ENCODE assay signal across 31 cellular contexts in genomic region chr15:89227425-89227824, GRCh38. TPM values are rescaled to one million over a fixed set of nuclear protein-coding genes. Genes with fewer than 3 reads are reported as not detected.
"Had no signal": no experiment of that assay in that cellular context is flagged by ENCODE, and none has a peak within 500 bp of the region (broad histone marks: within the 10 kb centered on the region; RNA-seq: fewer than 3 reads in every experiment).

No MANE protein-coding gene starts in this region.

- ATAC-seq: gastrocnemius medialis; heart left ventricle; left cardiac atrium; left lung; natural killer cell treated with Interleukin-12 subunit alpha and Interleukin-12 subunit beta and Interleukin-15 and Interleukin-18, amount 100 ng/mL, for 72 hours; stimulated activated memory B cell treated with anti-CD40 and anti-IgM and Interleukin-4, amounts not matched to agents 10 μg/mL and 1 μg/mL and 100 μg/mL, for 72 hours; stimulated activated naive CD8-positive, alpha-beta T cell treated with anti-CD3 and anti-CD28 coated beads, Interleukin-15, Interleukin-2, amounts not matched to agents 100 U/mL and 50 U/mL, for 24 hours had no signal

- H2AFZ ChIP-seq: hepatocyte had no signal

- H3K27ac Mint-ChIP-seq: natural killer cell treated with Interleukin-12 subunit alpha and Interleukin-12 subunit beta and Interleukin-15 and Interleukin-18, amount 100 ng/mL, for 72 hours; stimulated activated memory B cell treated with anti-CD40 and anti-IgM and Interleukin-4, amounts not matched to agents 10 μg/mL and 1 μg/mL and 100 μg/mL, for 72 hours had no signal

- H3K9me3 Mint-ChIP-seq: natural killer cell treated with Interleukin-12 subunit alpha and Interleukin-12 subunit beta and Interleukin-15 and Interleukin-18, amount 100 ng/mL, for 72 hours; stimulated activated memory B cell treated with anti-CD40 and anti-IgM and Interleukin-4, amounts not matched to agents 10 μg/mL and 1 μg/mL and 100 μg/mL, for 72 hours had no signal

- H3K36me3 ChIP-seq: gastrocnemius medialis, heart left ventricle, left lung, pancreas, right atrium auricular region, sigmoid colon, thoracic aorta, tibial nerve, upper lobe of left lung had no signal

- H3K79me2 ChIP-seq: hepatocyte had no signal

- H3K4me1 ChIP-seq: gastrocnemius medialis, heart left ventricle, left lung, pancreas, right atrium auricular region, sigmoid colon, tibial nerve, upper lobe of left lung had no signal

- FAIRE-seq: islet of Langerhans, pancreas, urothelium cell line had no signal

- H3K9me3 ChIP-seq: gastrocnemius medialis, heart left ventricle, left lung, pancreas, right atrium auricular region, sigmoid colon, thoracic aorta, tibial nerve, upper lobe of left lung had no signal

- H3K4me1 Mint-ChIP-seq: stimulated activated memory B cell treated with anti-CD40 and anti-IgM and Interleukin-4, amounts not matched to agents 10 μg/mL and 1 μg/mL and 100 μg/mL, for 72 hours had no signal

- H3K4me3 Mint-ChIP-seq: natural killer cell treated with Interleukin-12 subunit alpha and Interleukin-12 subunit beta and Interleukin-15 and Interleukin-18, amount 100 ng/mL, for 72 hours; stimulated activated memory B cell treated with anti-CD40 and anti-IgM and Interleukin-4, amounts not matched to agents 10 μg/mL and 1 μg/mL and 100 μg/mL, for 72 hours had no signal

- H3K4me3 ChIP-seq: dorsolateral prefrontal cortex, gastrocnemius medialis, heart left ventricle, hepatocyte, left lung, pancreas, right atrium auricular region, sigmoid colon, thoracic aorta, tibial nerve, upper lobe of left lung had no signal

- H3K27ac ChIP-seq: dorsolateral prefrontal cortex, gastrocnemius medialis, heart left ventricle, hepatocyte, left lung, pancreas, right atrium auricular region, sigmoid colon, thoracic aorta, tibial nerve, upper lobe of left lung had no signal

- DNase-seq: cerebellar nuclear complex; dorsolateral prefrontal cortex; effector CD4-positive, alpha-beta T cell; foreskin fibroblast; gastrocnemius medialis; heart left ventricle; left cardiac atrium; left lung; occipital lobe; sigmoid colon; stimulated activated CD4-positive, alpha-beta T cell treated with anti-CD3 and anti-CD28 coated beads, Interleukin-2, amount 100 ng/mL, for 24 hours; stimulated activated CD4-positive, alpha-beta T cell treated with anti-CD3 and anti-CD28 coated beads, Interleukin-4, amount 100 ng/mL, for 24 hours; stimulated activated naive CD8-positive, alpha-beta T cell treated with anti-CD3 and anti-CD28 coated beads, Interleukin-15, Interleukin-2, amounts not matched to agents 100 U/mL and 50 U/mL, for 24 hours; substantia nigra; upper lobe of left lung had no signal

- H3K27me3 ChIP-seq: dorsolateral prefrontal cortex, gastrocnemius medialis, hepatocyte, left lung, pancreas, right atrium auricular region, sigmoid colon, tibial nerve, upper lobe of left lung had no signal

- H3K4me2 ChIP-seq: hepatocyte had no signal

- H3K36me3 Mint-ChIP-seq: natural killer cell treated with Interleukin-12 subunit alpha and Interleukin-12 subunit beta and Interleukin-15 and Interleukin-18, amount 100 ng/mL, for 72 hours; stimulated activated memory B cell treated with anti-CD40 and anti-IgM and Interleukin-4, amounts not matched to agents 10 μg/mL and 1 μg/mL and 100 μg/mL, for 72 hours had no signal

RNA-seq across cellular contexts. Expression of gene RLBP1, which starts 6.0 kb away (rescaled TPM):
- total RNA-seq: gastrocnemius medialis, glomerular endothelial cell, heart left ventricle, hepatocyte, kidney epithelial cell, left cardiac atrium, left lung, lower leg skin, lung microvascular endothelial cell, mononuclear cell, pancreas, posterior vena cava, right atrium auricular region, thoracic aorta, tibial nerve, upper lobe of left lung had no signal
- polyA plus RNA-seq: esophagus, heart left ventricle, hepatocyte had no signal
